In the genomic region with DNA sequence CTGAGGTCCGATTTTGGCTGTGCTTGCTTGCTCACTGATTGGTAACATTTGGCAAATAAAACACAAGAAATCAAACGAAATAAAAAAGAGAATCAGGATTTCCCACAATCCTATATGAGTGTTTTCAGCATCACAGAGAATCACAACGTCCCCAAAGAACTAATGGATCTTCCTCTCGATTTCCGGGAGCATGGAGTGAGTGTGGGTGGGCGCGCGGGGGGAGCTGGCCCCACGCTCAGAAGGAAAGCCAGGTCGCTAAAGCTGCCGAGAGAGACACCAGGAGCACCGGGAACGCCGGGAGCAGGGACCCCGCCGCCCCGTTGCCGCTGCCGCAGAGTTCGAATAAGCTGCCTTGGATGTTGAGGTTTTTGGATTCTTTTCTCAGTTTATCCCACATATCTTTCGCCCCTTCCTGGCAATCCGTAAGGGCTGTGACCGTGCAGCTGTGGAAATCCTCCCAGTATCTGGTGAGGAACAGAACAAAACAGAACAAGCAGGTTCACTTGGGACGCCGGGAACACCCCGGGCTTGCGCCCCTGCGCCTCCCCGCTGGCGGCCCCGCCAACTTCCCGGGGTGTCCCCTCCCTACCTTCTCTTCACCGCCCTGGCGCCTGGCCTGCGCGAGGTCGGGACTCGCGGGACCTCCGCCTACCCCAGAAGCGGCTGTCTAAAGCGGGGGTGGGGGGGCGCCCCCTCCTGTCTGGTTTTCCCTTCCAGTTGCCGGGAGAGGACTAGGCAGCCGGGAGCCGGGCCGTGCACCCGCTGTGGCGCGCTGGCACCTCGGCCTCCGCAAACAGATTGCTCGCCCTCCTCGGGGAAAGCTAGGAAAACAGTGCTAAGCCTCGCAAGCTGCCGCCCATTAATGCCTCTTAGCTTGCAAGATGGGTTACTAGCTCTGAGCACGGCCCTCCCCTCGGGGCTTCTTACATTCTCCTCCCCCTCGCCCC, we compare ENCODE assay signal across 10 cellular contexts. TPM values are rescaled to one million over a fixed set of nuclear protein-coding genes. Genes with fewer than 3 reads are reported as not detected.
DNase-seq lines count a peak whose midpoint lies in the region; ATAC-seq, FAIRE-seq and TF ChIP-seq lines count a peak whose summit lies in the region.
"Had no signal": no experiment of that assay in that cellular context is flagged by ENCODE, and none has a peak within 500 bp of the region (broad histone marks: within the 10 kb centered on the region; RNA-seq: fewer than 3 reads in every experiment).

No MANE protein-coding gene starts in this region.

- intact Hi-C loops in left colon (cut with DNase I, micrococcal nuclease), result no loop called here
- intact Hi-C loops in kidney (cut with DNase I), result no loop called here

- ATAC-seq in activated CD8-positive, alpha-beta memory T cell treated with anti-CD3 and anti-CD28 coated beads, Interleukin-2, amount 10 ng/mL, durations not matched to agents 7 days and 5 days, result no peak
- peak; percentile 27 for ATAC-seq in left colon
- no peak for ATAC-seq in GM18498 (IDR thresholded peaks at IDR 0.05; ENCODE audit: unreplicated experiment)
- ATAC-seq: body of pancreas had no signal

- H3K36me3 ChIP-seq in subcutaneous abdominal adipose tissue (ENCODE audit: control insufficient read depth in 5 of 5, insufficient read depth in 5 of 5, low read length in 5 of 5), result peaks cover 0 to 6% (median 0%) of the 10 kb centered on the region in 5 donors
- H3K36me3 ChIP-seq in kidney (ENCODE audit: control insufficient read depth in 1 of 2, insufficient read depth in 2 of 2, low read length in 2 of 2), result no peaks in the 10 kb centered on the region

- H3K27me3 ChIP-seq in subcutaneous abdominal adipose tissue (ENCODE audit: control insufficient read depth in 5 of 5, insufficient read depth in 4 of 5, low read length in 5 of 5), result peaks cover 0 to 38% (median 22%) of the 10 kb centered on the region in 5 donors

- H3K27ac Mint-ChIP-seq in activated CD8-positive, alpha-beta memory T cell treated with anti-CD3 and anti-CD28 coated beads, Interleukin-2, amount 10 ng/mL, durations not matched to agents 7 days and 5 days, result peak overlapping the region; percentile 7

- CTCF ChIA-PET in activated CD8-positive, alpha-beta memory T cell treated with anti-CD3 and anti-CD28 coated beads, Interleukin-2, amount 10 ng/mL, durations not matched to agents 7 days and 5 days (lab: Charles Lee), result interaction anchor here (2.2 kb wide), 1 partner anchor 11 kb away, joined by 4 read pairs; no protein-coding TSS in a partner anchor

- H3K9ac ChIP-seq in subcutaneous abdominal adipose tissue (ENCODE audit: low read length in 5 of 5) (peak overlapping the region in 3 of 5 donors; percentile 30 to 69 (median 58)), kidney (ENCODE audit: low read length in 2 of 2) (no peak overlapping the region)

- peak overlapping the region; percentile 6 for H3K4me3 Mint-ChIP-seq in activated CD8-positive, alpha-beta memory T cell treated with anti-CD3 and anti-CD28 coated beads, Interleukin-2, amount 10 ng/mL, durations not matched to agents 7 days and 5 days

- in situ Hi-C loops in astrocyte of the cerebellum (cut with HindIII; ENCODE audit: low sequenced_read_pairs), result no loop called here

- H3K27ac ChIP-seq in subcutaneous abdominal adipose tissue (ENCODE audit: low read depth, low read length), result peak overlapping the region; percentile 82
- H3K27ac ChIP-seq in kidney (ENCODE audit: low read depth in 2 of 2, low read length in 2 of 2), result no peak overlapping the region
- H3K27ac ChIP-seq: body of pancreas had no signal

- H3K4me3 ChIP-seq in astrocyte of the cerebellum (ENCODE audit: low read depth, low read length) (peak overlapping the region; percentile 26), subcutaneous abdominal adipose tissue (ENCODE audit: low read depth in 1 of 5, low read length in 5 of 5) (peak overlapping the region; percentile 51 to 64 (median 61)), kidney (ENCODE audit: low read length in 2 of 2) (no peak overlapping the region)
- H3K4me3 ChIP-seq: body of pancreas had no signal

- peaks cover 18% of the 10 kb centered on the region for H3K36me3 Mint-ChIP-seq in activated CD8-positive, alpha-beta memory T cell treated with anti-CD3 and anti-CD28 coated beads, Interleukin-2, amount 10 ng/mL, durations not matched to agents 7 days and 5 days

- no peak for DNase-seq in activated CD8-positive, alpha-beta memory T cell treated with anti-CD3 and anti-CD28 coated beads, Interleukin-2, amount 10 ng/mL, durations not matched to agents 7 days and 5 days
- DNase-seq in activated CD8-positive, alpha-beta memory T cell treated with anti-CD3 and anti-CD28 coated beads, Interleukin-2, amount 50 U/mL, for 4 hours, result no peak
- DNase-seq in astrocyte of the cerebellum (ENCODE audit: low read depth), result no peak
- DNase-seq in left colon, result peak in 1 of 2 donors; percentile 37
- DNase-seq in kidney, result no peak
- DNase-seq in putamen (ENCODE audit: low spot score), result no peak
- DNase-seq: nucleus accumbens had no signal

- H3K9me3 ChIP-seq in subcutaneous abdominal adipose tissue (ENCODE audit: control insufficient read depth in 5 of 5, low read length in 5 of 5) (no peaks in the 10 kb centered on the region), kidney (ENCODE audit: control insufficient read depth in 1 of 2, low read length in 2 of 2) (no peaks in the 10 kb centered on the region)
- H3K9me3 ChIP-seq: body of pancreas had no signal

- H3K9me3 Mint-ChIP-seq in activated CD8-positive, alpha-beta memory T cell treated with anti-CD3 and anti-CD28 coated beads, Interleukin-2, amount 10 ng/mL, durations not matched to agents 7 days and 5 days (ENCODE audit: low read depth), result no peaks in the 10 kb centered on the region

- H3K4me1 ChIP-seq in subcutaneous abdominal adipose tissue (ENCODE audit: control insufficient read depth in 5 of 5, insufficient read depth in 5 of 5, low read length in 5 of 5), result peaks cover 8 to 82% (median 71%) of the 10 kb centered on the region in 5 donors
- H3K4me1 ChIP-seq in kidney (ENCODE audit: control insufficient read depth in 1 of 2, insufficient read depth in 1 of 2, low read depth in 1 of 2, low read length in 2 of 2), result peaks cover 8 to 13% of the 10 kb centered on the region in 2 donors

- TF ChIP-seq CTCF in astrocyte of the cerebellum (IDR thresholded peaks at IDR 0.05; ENCODE audit: low read depth, low read length, missing control alignments), result no peak
- no peak for TF ChIP-seq CTCF in kidney (IDR thresholded peaks at IDR 0.05; ENCODE audit: borderline replicate concordance, extremely low read depth, insufficient read depth)

- peaks cover 52% of the 10 kb centered on the region for H3K4me1 Mint-ChIP-seq in activated CD8-positive, alpha-beta memory T cell treated with anti-CD3 and anti-CD28 coated beads, Interleukin-2, amount 10 ng/mL, durations not matched to agents 7 days and 5 days

- no peak for FAIRE-seq in kidney (lab: Jason Lieb, UNC)

- H3K27me3 Mint-ChIP-seq in activated CD8-positive, alpha-beta memory T cell treated with anti-CD3 and anti-CD28 coated beads, Interleukin-2, amount 10 ng/mL, durations not matched to agents 7 days and 5 days, result peaks cover 94% of the 10 kb centered on the region

RNA-seq across cellular contexts. Expression of gene NRN1, which starts 7.7 kb away (rescaled TPM):
- 1 to 10 TPM in 1 of 2 experiments, under 1 TPM in 1; 0.26 to 1.7 TPM for total RNA-seq in activated CD8-positive, alpha-beta memory T cell treated with anti-CD3 and anti-CD28 coated beads, Interleukin-2, amount 10 ng/mL, durations not matched to agents 7 days and 5 days
- total RNA-seq in left colon, result 1 to 10 TPM; 2.1 to 4.9 TPM
- 8.5 TPM for total RNA-seq in kidney
- polyA plus RNA-seq in kidney (ENCODE audit: insufficient read depth, low read depth, low replicate concordance), result 6.4 TPM

Comparison
In these comparisons a context has a peak if more than half of its experiments do, and no peak if none do; other contexts are left out.
1. H3K4me3 ChIP-seq: peak in astrocyte of the cerebellum (single experiment) and subcutaneous abdominal adipose tissue (5 of 5); none in kidney (0 of 2).
2. H3K9ac ChIP-seq: peak in subcutaneous abdominal adipose tissue (3 of 5); none in kidney (0 of 2).